In genomic region chr12:4138051-4138450, GRCh38 we compare ENCODE assay signal across 28 cellular contexts.
"Had no signal": no experiment of that assay in that cellular context is flagged by ENCODE, and none has a peak within 500 bp of the region (broad histone marks: within the 10 kb centered on the region; RNA-seq: fewer than 3 reads in every experiment).

No MANE protein-coding gene starts in this region.

- H3K27me3 Mint-ChIP-seq: progenitor cell of endocrine pancreas; stimulated activated naive B cell treated with anti-CD40 and anti-IgM and Interleukin-4, amounts not matched to agents 10 μg/mL and 1 μg/mL and 100 μg/mL, for 72 hours; stimulated activated naive CD8-positive, alpha-beta T cell treated with anti-CD3 and anti-CD28 coated beads, Interleukin-15, Interleukin-2, amounts not matched to agents 100 ng/mL and 50 ng/mL, for 24 hours had no signal

- H3K4me3 ChIP-seq: neural progenitor cell, ovary, psoas muscle, right lobe of liver, sigmoid colon, stomach, thoracic aorta, thyroid gland, tibial nerve, upper lobe of left lung, vagina had no signal

- ATAC-seq: psoas muscle; right cardiac atrium; right lobe of liver; stimulated activated effector memory CD8-positive, alpha-beta T cell treated with anti-CD3 and anti-CD28 coated beads, Interleukin-12 subunit alpha, Interleukin-12 subunit beta, amount 100 ng/mL, for 72 hours; stimulated activated naive B cell treated with anti-CD40 and anti-IgM and Interleukin-4, amounts not matched to agents 10 μg/mL and 1 μg/mL and 100 μg/mL, for 72 hours had no signal

- H3K4me2 ChIP-seq: neural progenitor cell had no signal

- H2AFZ ChIP-seq: neural progenitor cell, parathyroid adenoma had no signal

- H3K4me3 Mint-ChIP-seq: nephron; neural progenitor cell; stimulated activated effector memory CD8-positive, alpha-beta T cell treated with anti-CD3 and anti-CD28 coated beads, Interleukin-12 subunit alpha, Interleukin-12 subunit beta, amount 100 ng/mL, for 72 hours; stimulated activated naive B cell treated with anti-CD40 and anti-IgM and Interleukin-4, amounts not matched to agents 10 μg/mL and 1 μg/mL and 100 μg/mL, for 72 hours; stimulated activated naive CD8-positive, alpha-beta T cell treated with anti-CD3 and anti-CD28 coated beads, Interleukin-15, Interleukin-2, amounts not matched to agents 100 ng/mL and 50 ng/mL, for 24 hours had no signal

- H3K9ac ChIP-seq: neural progenitor cell, parathyroid adenoma had no signal

- H3K36me3 ChIP-seq: neural progenitor cell, ovary, right lobe of liver, sigmoid colon, stomach, thoracic aorta, thyroid gland, tibial nerve, upper lobe of left lung, vagina had no signal

- H3K9me3 ChIP-seq: ovary, psoas muscle, right lobe of liver, sigmoid colon, stomach, thoracic aorta, thyroid gland, tibial nerve, upper lobe of left lung, vagina had no signal

- H3K27ac ChIP-seq: neural progenitor cell, ovary, parathyroid adenoma, psoas muscle, right lobe of liver, sigmoid colon, stomach, thoracic aorta, thyroid gland, tibial nerve, upper lobe of left lung, vagina had no signal

- H3K79me2 ChIP-seq: parathyroid adenoma had no signal

- H3K4me1 ChIP-seq: parathyroid adenoma, psoas muscle, right lobe of liver, sigmoid colon, thyroid gland, vagina had no signal

- H3K36me3 Mint-ChIP-seq: neural progenitor cell had no signal

- H3K27ac Mint-ChIP-seq: neural progenitor cell; progenitor cell of endocrine pancreas; stimulated activated effector memory CD8-positive, alpha-beta T cell treated with anti-CD3 and anti-CD28 coated beads, Interleukin-12 subunit alpha, Interleukin-12 subunit beta, amount 100 ng/mL, for 72 hours; stimulated activated naive B cell treated with anti-CD40 and anti-IgM and Interleukin-4, amounts not matched to agents 10 μg/mL and 1 μg/mL and 100 μg/mL, for 72 hours; stimulated activated naive CD8-positive, alpha-beta T cell treated with anti-CD3 and anti-CD28 coated beads, Interleukin-15, Interleukin-2, amounts not matched to agents 100 ng/mL and 50 ng/mL, for 24 hours had no signal

- H3K27me3 ChIP-seq: neural progenitor cell, ovary, right lobe of liver, thyroid gland, tibial nerve, upper lobe of left lung, vagina had no signal

- FAIRE-seq: small intestine, urothelium cell line had no signal

- H3K9me3 Mint-ChIP-seq: nephron; neural progenitor cell; stimulated activated effector memory CD8-positive, alpha-beta T cell treated with anti-CD3 and anti-CD28 coated beads, Interleukin-12 subunit alpha, Interleukin-12 subunit beta, amount 100 ng/mL, for 72 hours; stimulated activated naive B cell treated with anti-CD40 and anti-IgM and Interleukin-4, amounts not matched to agents 10 μg/mL and 1 μg/mL and 100 μg/mL, for 72 hours had no signal

- DNase-seq: occipital lobe; ovary; posterior cingulate gyrus; psoas muscle; right cardiac atrium; sigmoid colon; small intestine; stimulated activated CD4-positive, alpha-beta T cell treated with anti-CD3 and anti-CD28 coated beads, Interleukin-15, amount 100 ng/mL, for 24 hours; stimulated activated CD4-positive, alpha-beta T cell treated with anti-CD3 and anti-CD28 coated beads, Interleukin-2, amount 100 ng/mL, for 24 hours; stimulated activated CD4-positive, alpha-beta T cell treated with anti-CD3 and anti-CD28 coated beads, Interleukin-2, amount 100 ng/mL, for 48 hours; stimulated activated CD4-positive, alpha-beta T cell treated with anti-CD3 and anti-CD28 coated beads, Interleukin-4, amount 100 ng/mL, for 24 hours; stimulated activated naive B cell treated with anti-CD40 and anti-IgM and Interleukin-4, amounts not matched to agents 10 μg/mL and 1 μg/mL and 100 μg/mL, for 72 hours; stimulated activated naive CD4-positive, alpha-beta T cell treated with Interleukin-2 at 50 U/mL for 16 hours; stomach; thyroid gland; trophoblast cell; upper lobe of left lung had no signal
